11 cellular contexts compared by ENCODE assay signal in genomic region chr12:22275847-22276246, GRCh38. TPM values are rescaled to one million over a fixed set of nuclear protein-coding genes. Genes with fewer than 3 reads are reported as not detected.
A peak's percentile ranks its signal among the peaks of the same experiment; 100 is the strongest.
DNase-seq lines count a peak whose midpoint lies in the region; ATAC-seq and TF ChIP-seq lines count a peak whose summit lies in the region.
"Had no signal": no experiment of that assay in that cellular context is flagged by ENCODE, and none has a peak within 500 bp of the region (broad histone marks: within the 10 kb centered on the region; RNA-seq: fewer than 3 reads in every experiment).

No MANE protein-coding gene starts in this region.

- H3K4me3 Mint-ChIP-seq in CD8-positive, alpha-beta T cell, result no peak overlapping the region
- H3K4me3 Mint-ChIP-seq: activated naive CD8-positive, alpha-beta T cell treated with anti-CD3 and anti-CD28 coated beads for 36 hours had no signal

- no peaks in the 10 kb centered on the region for H3K27me3 ChIP-seq in ovary
- no peaks in the 10 kb centered on the region for H3K27me3 ChIP-seq in CD8-positive, alpha-beta T cell (ENCODE audit: insufficient read depth, low read length)

- H3K9me3 ChIP-seq in ovary, result no peaks in the 10 kb centered on the region
- H3K9me3 ChIP-seq in CD8-positive, alpha-beta T cell (ENCODE audit: low read length), result no peaks in the 10 kb centered on the region

- no peaks in the 10 kb centered on the region for H3K36me3 ChIP-seq in ovary
- H3K36me3 ChIP-seq in CD8-positive, alpha-beta T cell (ENCODE audit: insufficient read depth, low read length), result no peaks in the 10 kb centered on the region

- H3K4me3 ChIP-seq in fibroblast of villous mesenchyme (ENCODE audit: low read depth, low read length) (no peak overlapping the region), ovary (no peak overlapping the region)
- no peak overlapping the region for H3K4me3 ChIP-seq in CD8-positive, alpha-beta T cell (ENCODE audit: low read depth, low read length)

- POLR2A ChIA-PET in CD8-positive, alpha-beta T cell (lab: Charles Lee), result interaction anchor here (1.2 kb wide), 1 partner anchor 12 kb away, joined by 3 read pairs; no protein-coding TSS in a partner anchor

- ATAC-seq in SK-N-SH treated with all-trans-retinoic acid at 6 μM for 48 hours (peak; percentile 100), HG03159 (IDR thresholded peaks at IDR 0.05; ENCODE audit: unreplicated experiment) (no peak)
- no peak for ATAC-seq in CD8-positive, alpha-beta T cell

- TF ChIP-seq POLR2A in ovary (IDR thresholded peaks at IDR 0.05), result no peak

- intact Hi-C loops in ovary (cut with DNase I), result no loop called here
- intact Hi-C loops in CD8-positive, alpha-beta T cell (cut with DNase I, micrococcal nuclease), result no loop called here

- peaks cover 3% of the 10 kb centered on the region for H3K27me3 Mint-ChIP-seq in CD8-positive, alpha-beta T cell (ENCODE audit: low read depth)
- H3K27me3 Mint-ChIP-seq: activated naive CD8-positive, alpha-beta T cell treated with anti-CD3 and anti-CD28 coated beads for 36 hours had no signal

- DNase-seq in AG20443 (ENCODE audit: low spot score), result peak; percentile 88
- DNase-seq in fibroblast of villous mesenchyme (ENCODE audit: low read depth), result peak; percentile 96
- DNase-seq in ovary, result peak; percentile 83 to 93 (median 86)
- DNase-seq in retina, result no peak
- no peak for DNase-seq in NCI-H524 (lab: John Stamatoyannopoulos, UW)
- no peak for DNase-seq in CD8-positive, alpha-beta T cell
- DNase-seq: activated naive CD8-positive, alpha-beta T cell treated with anti-CD3 and anti-CD28 coated beads for 36 hours; DND-41; NK-92 treated with Interleukin-12 subunit alpha and Interleukin-12 subunit beta, amount 100 ng/mL, for 24 hours had no signal

- no peak for TF ChIP-seq EP300 in ovary (IDR thresholded peaks at IDR 0.05)

- no peaks in the 10 kb centered on the region for H3K36me3 Mint-ChIP-seq in CD8-positive, alpha-beta T cell
- H3K36me3 Mint-ChIP-seq: activated naive CD8-positive, alpha-beta T cell treated with anti-CD3 and anti-CD28 coated beads for 36 hours had no signal

- H3K27ac ChIP-seq in ovary, result peak overlapping the region; percentile 17 to 66
- H3K27ac ChIP-seq in CD8-positive, alpha-beta T cell (ENCODE audit: low read depth, low read length), result no peak overlapping the region

- peaks cover 2% of the 10 kb centered on the region for H3K4me1 ChIP-seq in ovary (ENCODE audit: insufficient read depth)
- H3K4me1 ChIP-seq in CD8-positive, alpha-beta T cell (ENCODE audit: insufficient read depth, low read length), result no peaks in the 10 kb centered on the region

- no peaks in the 10 kb centered on the region for H3K9me3 Mint-ChIP-seq in CD8-positive, alpha-beta T cell
- H3K9me3 Mint-ChIP-seq: activated naive CD8-positive, alpha-beta T cell treated with anti-CD3 and anti-CD28 coated beads for 36 hours had no signal

- TF ChIP-seq CTCF in fibroblast of villous mesenchyme (IDR thresholded peaks at IDR 0.05; ENCODE audit: insufficient read depth, low read depth, low read length) (no peak), ovary (IDR thresholded peaks at IDR 0.05) (no peak)
- TF ChIP-seq CTCF in CD8-positive, alpha-beta T cell (IDR thresholded peaks at IDR 0.05), result no peak

- WGBS in ovary, 3 donors, result 3 to 15% (median 12%) methylated on average over 2 of the region's 2 CpGs

- H3K27ac Mint-ChIP-seq in CD8-positive, alpha-beta T cell, result no peak overlapping the region
- H3K27ac Mint-ChIP-seq: activated naive CD8-positive, alpha-beta T cell treated with anti-CD3 and anti-CD28 coated beads for 36 hours had no signal

- H3K4me1 Mint-ChIP-seq in CD8-positive, alpha-beta T cell (ENCODE audit: low read depth), result no peaks in the 10 kb centered on the region
- H3K4me1 Mint-ChIP-seq: activated naive CD8-positive, alpha-beta T cell treated with anti-CD3 and anti-CD28 coated beads for 36 hours had no signal

- CTCF ChIA-PET in CD8-positive, alpha-beta T cell (lab: Charles Lee), result no interaction called here

TF ChIP-seq in SK-N-SH treated with all-trans-retinoic acid at 6 μM for 48 hours, 23 proteins besides CTCF, POLR2A, EP300 and RAD21:
- TF ChIP-seq ZNF70 (CRISPR knock-in tag; IDR thresholded peaks at IDR 0.05) (no peak), ZNF565 (CRISPR knock-in tag; conservative IDR thresholded peaks at IDR 0.05; ENCODE audit: low read depth) (no peak), ZNF8 (CRISPR knock-in tag; IDR thresholded peaks at IDR 0.05) (no peak), RARB (CRISPR knock-in tag; IDR thresholded peaks at IDR 0.05) (no peak), ISL1 (CRISPR knock-in tag; IDR thresholded peaks at IDR 0.05) (no peak), ZFP30 (CRISPR knock-in tag; IDR thresholded peaks at IDR 0.05) (no peak), TCF4 (CRISPR knock-in tag; IDR thresholded peaks at IDR 0.05; ENCODE audit: borderline replicate concordance) (no peak), ESRRG (CRISPR knock-in tag; IDR thresholded peaks at IDR 0.05) (no peak)

RNA-seq across cellular contexts. Expression of gene ST8SIA1, which starts 58.7 kb away (rescaled TPM):
- total RNA-seq in fibroblast of villous mesenchyme (0.43 and 1.3 TPM in 2 replicates), ovary (1 to 10 TPM in 6 of 7 donors, under 1 TPM in 1; 0.69 to 4.8 (median 4.1) TPM)
- polyA plus RNA-seq in ovary, result 10 to 100 TPM in 1 of 2 donors, 1 to 10 TPM in 1; 2.0 to 18.1 TPM
- total RNA-seq in CD8-positive, alpha-beta T cell, result 10 to 100 TPM; 12.2 to 12.6 TPM

Comparison
In these comparisons a context has a peak if more than half of its experiments do, and no peak if none do; other contexts are left out.
1. DNase-seq: peak in AG20443 (single experiment), fibroblast of villous mesenchyme (single experiment) and ovary (5 of 5); none in retina (single experiment), NCI-H524 (0 of 2) and CD8-positive, alpha-beta T cell (0 of 7).